8 cellular contexts compared by ENCODE assay signal in the genomic region with DNA sequence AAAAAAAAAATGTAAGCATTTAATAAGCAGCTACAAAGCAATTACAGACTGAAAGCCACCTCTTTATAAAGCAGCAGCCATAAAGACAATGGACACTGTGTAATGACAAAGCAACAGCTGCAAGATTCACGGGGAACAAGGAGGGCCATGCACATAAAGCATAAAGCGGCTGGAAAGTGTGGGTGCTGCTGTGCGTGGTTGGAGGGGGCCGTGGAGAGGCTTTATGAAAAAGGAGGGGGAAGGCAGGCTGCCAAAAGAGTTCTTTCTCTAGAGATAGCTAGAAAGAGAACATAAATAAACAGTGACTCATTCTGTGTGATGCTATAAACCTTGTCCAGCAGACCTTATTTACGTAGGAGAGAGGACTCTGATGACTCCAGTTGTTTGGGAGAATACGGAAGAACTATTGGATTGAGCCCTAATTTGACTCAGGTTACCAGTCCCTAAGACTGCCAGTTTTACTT. TPM values are rescaled to one million over a fixed set of nuclear protein-coding genes. Genes with fewer than 3 reads are reported as not detected.
A peak's percentile ranks its signal among the peaks of the same experiment; 100 is the strongest.
DNase-seq lines count a peak whose midpoint lies in the region; ATAC-seq, FAIRE-seq and TF ChIP-seq lines count a peak whose summit lies in the region.
"Had no signal": no experiment of that assay in that cellular context is flagged by ENCODE, and none has a peak within 500 bp of the region (broad histone marks: within the 10 kb centered on the region; RNA-seq: fewer than 3 reads in every experiment).

No MANE protein-coding gene starts in this region.

- no peak overlapping the region for H3K4me3 ChIP-seq in bronchial epithelial cell (ENCODE audit: low read depth, low read length)
- no peak overlapping the region for H3K4me3 ChIP-seq in lower lobe of right lung

- peaks cover 1% of the 10 kb centered on the region for H3K27me3 ChIP-seq in bronchial epithelial cell (ENCODE audit: control insufficient read depth, insufficient read depth, low read length)
- no peaks in the 10 kb centered on the region for H3K27me3 ChIP-seq in lower lobe of right lung (ENCODE audit: low read depth)

- no peak overlapping the region for H3K27ac ChIP-seq in lower lobe of right lung

- FAIRE-seq in bronchial epithelial cell (lab: Jason Lieb, UNC): no peak

- H3K4me1 ChIP-seq in lower lobe of right lung: peaks cover 9% of the 10 kb centered on the region

- H3K36me3 ChIP-seq in bronchial epithelial cell (ENCODE audit: control insufficient read depth, insufficient read depth, low read length): no peaks in the 10 kb centered on the region
- H3K36me3 ChIP-seq in lower lobe of right lung: no peaks in the 10 kb centered on the region

- no peaks in the 10 kb centered on the region for H3K9me3 ChIP-seq in lower lobe of right lung

- DNase-seq in NCI-H1092 (lab: John Stamatoyannopoulos, UW) (peak; percentile 53), bronchial epithelial cell (ENCODE audit: low read depth) (peak; percentile 85), lower lobe of right lung (no peak), ureter (ENCODE audit: low spot score) (peak; percentile 81), NCI-H2196 (lab: John Stamatoyannopoulos, UW; ENCODE audit: unreplicated experiment) (no peak)
- no peak for DNase-seq in activated CD4-positive, alpha-beta T cell treated with anti-CD3 and anti-CD28 coated beads, Interleukin-2, amount 50 U/mL, for 4 hours
- no peak for DNase-seq in activated CD4-positive, alpha-beta T cell treated with anti-CD3 and anti-CD28 coated beads for 48 hours
- DNase-seq: activated CD4-positive, alpha-beta T cell treated with anti-CD3 and anti-CD28 coated beads for 36 hours had no signal

- peak; percentile 35 to 41 for ATAC-seq in lower lobe of right lung
- ATAC-seq: activated CD4-positive, alpha-beta T cell treated with anti-CD3 and anti-CD28 coated beads for 36 hours had no signal

- intact Hi-C loops in lower lobe of right lung (cut with DNase I): no loop called here

- TF ChIP-seq CTCF in bronchial epithelial cell (IDR thresholded peaks at IDR 0.05; ENCODE audit: insufficient read depth, low read length, severe bottlenecking) (no peak), lower lobe of right lung (IDR thresholded peaks at IDR 0.05) (no peak)

RNA-seq across cellular contexts. Expression of a gene that starts 49.3 kb away (rescaled TPM):
- total RNA-seq in bronchial epithelial cell (100 and 124 TPM in 2 replicates), lower lobe of right lung (59.3 TPM), ureter (145 TPM)
- total RNA-seq: activated CD4-positive, alpha-beta T cell treated with anti-CD3 and anti-CD28 coated beads for 36 hours had no signal

Comparison
In these comparisons a context has a peak if more than half of its experiments do, and no peak if none do; other contexts are left out.
1. DNase-seq: peak in NCI-H1092 (single experiment), bronchial epithelial cell (single experiment) and ureter (single experiment); none in lower lobe of right lung (single experiment), activated CD4-positive, alpha-beta T cell treated with anti-CD3 and anti-CD28 coated beads, Interleukin-2, amount 50 U/mL, for 4 hours (0 of 2), activated CD4-positive, alpha-beta T cell treated with anti-CD3 and anti-CD28 coated beads for 48 hours (single experiment) and NCI-H2196 (single experiment).